In the genomic region with DNA sequence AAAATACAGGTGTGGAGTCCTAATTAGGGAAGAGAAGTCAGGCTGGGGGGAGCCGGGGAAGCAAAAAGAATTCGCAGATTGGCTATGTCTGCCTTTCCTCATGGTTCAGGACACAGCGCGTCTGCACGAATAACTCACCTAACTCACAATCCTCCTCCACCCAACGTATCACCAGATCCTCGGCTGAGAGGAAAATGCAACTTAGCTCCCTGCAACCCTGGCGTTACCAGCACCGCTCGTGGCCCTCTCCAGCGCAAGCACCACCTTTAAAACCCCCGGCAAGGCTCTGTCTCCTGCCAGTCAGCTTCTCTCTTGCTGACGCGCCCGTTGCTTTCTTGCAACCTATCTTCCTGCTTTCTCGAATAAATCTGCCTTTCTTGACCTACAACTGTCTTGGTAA, we compare ENCODE assay signal across 25 cellular contexts.
"Had no signal": no experiment of that assay in that cellular context is flagged by ENCODE, and none has a peak within 500 bp of the region (broad histone marks: within the 10 kb centered on the region; RNA-seq: fewer than 3 reads in every experiment).

No MANE protein-coding gene starts in this region.

- H3K4me3 Mint-ChIP-seq: activated CD8-positive, alpha-beta T cell treated with anti-CD3 and anti-CD28 coated beads, Interleukin-2, amount 10 ng/mL, durations not matched to agents 7 days and 5 days; activated naive CD4-positive, alpha-beta T cell treated with anti-CD3 and anti-CD28 coated beads, Interleukin-2, amount 10 ng/mL, durations not matched to agents 7 days and 5 days; activated naive CD8-positive, alpha-beta T cell treated with anti-CD3 and anti-CD28 coated beads for 36 hours; activated T-cell treated with anti-CD3 and anti-CD28 coated beads, Interleukin-2, amount 50 U/mL, for 4 hours had no signal

- H3K27me3 Mint-ChIP-seq: IgD-negative memory B cell had no signal

- H3K9me3 ChIP-seq: Peyer's patch had no signal

- H3K27ac ChIP-seq: brain microvascular endothelial cell, cardiac muscle cell, Peyer's patch, RWPE1, SJSA1 had no signal

- H3K4me3 ChIP-seq: cardiac muscle cell, Peyer's patch, SJSA1 had no signal

- H3K4me1 ChIP-seq: Peyer's patch, SJSA1 had no signal

- H3K27me3 ChIP-seq: brain microvascular endothelial cell, cardiac muscle cell, Peyer's patch, SJSA1 had no signal

- ATAC-seq: activated CD4-positive, CD25-positive, alpha-beta regulatory T cell treated with anti-CD3 and anti-CD28 coated beads, Interleukin-2, amount 50 U/mL, for 24 hours; activated CD8-positive, alpha-beta T cell treated with anti-CD3 and anti-CD28 coated beads, Interleukin-2, amount 10 ng/mL, durations not matched to agents 7 days and 5 days; activated T-cell treated with anti-CD3 and anti-CD28 coated beads, Interleukin-2, amount 50 U/mL, for 4 hours; SK-N-SH treated with all-trans-retinoic acid at 6 μM for 48 hours had no signal

- H3K27ac Mint-ChIP-seq: activated CD8-positive, alpha-beta T cell treated with anti-CD3 and anti-CD28 coated beads, Interleukin-2, amount 10 ng/mL, durations not matched to agents 7 days and 5 days; activated naive CD4-positive, alpha-beta T cell treated with anti-CD3 and anti-CD28 coated beads, Interleukin-2, amount 10 ng/mL, durations not matched to agents 7 days and 5 days; activated naive CD8-positive, alpha-beta T cell treated with anti-CD3 and anti-CD28 coated beads for 36 hours had no signal

- H3K36me3 ChIP-seq: brain microvascular endothelial cell, cardiac muscle cell, Peyer's patch had no signal

- DNase-seq: activated CD4-positive, alpha-beta T cell treated with anti-CD3 and anti-CD28 coated beads for 4 hours; activated CD4-positive, alpha-beta T cell treated with anti-CD3 and anti-CD28 coated beads, Interleukin-2, amount 50 U/mL, for 4 hours; activated CD8-positive, alpha-beta T cell treated with anti-CD3 and anti-CD28 coated beads, Interleukin-2, amount 10 ng/mL, durations not matched to agents 7 days and 5 days; activated gamma-delta T cell treated with Interleukin-2 at 50 U/mL for 16 hours; activated naive CD4-positive, alpha-beta T cell treated with anti-CD3 and anti-CD28 coated beads, Interleukin-2, amount 10 ng/mL, durations not matched to agents 7 days and 5 days; activated naive CD8-positive, alpha-beta T cell treated with anti-CD3 and anti-CD28 coated beads for 36 hours; activated T-cell treated with anti-CD3 and anti-CD28 coated beads, Interleukin-2, amount 50 U/mL, for 4 hours; brain microvascular endothelial cell; KG1; NCI-H1048; NCI-H1694; NCI-H2029 treated with DMSO at 0.1 percent for 48 hours; NCI-H345; NCI-H510A treated with DMSO at 0.1 percent for 48 hours; NCI-H69; NK-92 treated with Interleukin-12 subunit alpha and Interleukin-12 subunit beta, amount 100 ng/mL, for 24 hours; Peyer's patch; Right ventricle myocardium superior; SW 1271 had no signal

- H3K9me3 Mint-ChIP-seq: activated naive CD4-positive, alpha-beta T cell treated with anti-CD3 and anti-CD28 coated beads, Interleukin-2, amount 10 ng/mL, durations not matched to agents 7 days and 5 days; activated naive CD8-positive, alpha-beta T cell treated with anti-CD3 and anti-CD28 coated beads for 36 hours; activated T-cell treated with anti-CD3 and anti-CD28 coated beads, Interleukin-2, amount 50 U/mL, for 4 hours; IgD-negative memory B cell had no signal
